In genomic region chr13:41502021-41502420, GRCh38 we compare ENCODE assay signal across 24 cellular contexts. TPM values are rescaled to one million over a fixed set of nuclear protein-coding genes. Genes with fewer than 3 reads are reported as not detected.
DNase-seq lines count a peak whose midpoint lies in the region; ATAC-seq lines count a peak whose summit lies in the region.
"Had no signal": no experiment of that assay in that cellular context is flagged by ENCODE, and none has a peak within 500 bp of the region (broad histone marks: within the 10 kb centered on the region; RNA-seq: fewer than 3 reads in every experiment).

No MANE protein-coding gene starts in this region.

- H3K36me3 ChIP-seq in thymus (ENCODE audit: control insufficient read depth, insufficient read depth), result no peaks in the 10 kb centered on the region
- H3K36me3 ChIP-seq: vagina had no signal

- H3K4me3 ChIP-seq in thymus (ENCODE audit: low read length), result no peak overlapping the region
- H3K4me3 ChIP-seq: smooth muscle cell, vagina had no signal

- H3K9me3 Mint-ChIP-seq in activated naive CD8-positive, alpha-beta T cell (ENCODE audit: low read depth), result peaks cover 5% of the 10 kb centered on the region
- H3K9me3 Mint-ChIP-seq in activated naive CD8-positive, alpha-beta T cell treated with anti-CD3 and anti-CD28 coated beads, Interleukin-2, amount 50 U/mL, for 24 hours, result peaks cover 12% of the 10 kb centered on the region
- peaks cover 19% of the 10 kb centered on the region for H3K9me3 Mint-ChIP-seq in activated CD4-positive, alpha-beta T cell treated with anti-CD3 and anti-CD28 coated beads, Interleukin-2, amount 10 ng/mL, durations not matched to agents 24 days and 14 days

- H3K27me3 Mint-ChIP-seq in activated naive CD8-positive, alpha-beta T cell, result no peaks in the 10 kb centered on the region
- no peaks in the 10 kb centered on the region for H3K27me3 Mint-ChIP-seq in activated naive CD8-positive, alpha-beta T cell treated with anti-CD3 and anti-CD28 coated beads, Interleukin-2, amount 50 U/mL, for 24 hours
- H3K27me3 Mint-ChIP-seq in T-helper 17 cell, result no peaks in the 10 kb centered on the region
- no peaks in the 10 kb centered on the region for H3K27me3 Mint-ChIP-seq in activated CD4-positive, alpha-beta T cell treated with anti-CD3 and anti-CD28 coated beads, Interleukin-2, amount 10 ng/mL, durations not matched to agents 24 days and 14 days

- peaks cover 54% of the 10 kb centered on the region for H3K4me1 Mint-ChIP-seq in activated naive CD8-positive, alpha-beta T cell (ENCODE audit: low read depth)
- H3K4me1 Mint-ChIP-seq in activated naive CD8-positive, alpha-beta T cell treated with anti-CD3 and anti-CD28 coated beads, Interleukin-2, amount 50 U/mL, for 24 hours, result peaks cover 71% of the 10 kb centered on the region
- H3K4me1 Mint-ChIP-seq in T-helper 17 cell, result peaks cover 31% of the 10 kb centered on the region
- H3K4me1 Mint-ChIP-seq in activated CD4-positive, alpha-beta T cell treated with anti-CD3 and anti-CD28 coated beads, Interleukin-2, amount 10 ng/mL, durations not matched to agents 24 days and 14 days, result peaks cover 43% of the 10 kb centered on the region
- H3K4me1 Mint-ChIP-seq: neural crest cell had no signal

- intact Hi-C loops in activated CD4-positive, alpha-beta T cell treated with anti-CD3 and anti-CD28 coated beads, Interleukin-2, amount 10 ng/mL, durations not matched to agents 24 days and 14 days (cut with micrococcal nuclease), result no loop called here

- no peaks in the 10 kb centered on the region for H3K27me3 ChIP-seq in thymus (ENCODE audit: control insufficient read depth, insufficient read depth)
- H3K27me3 ChIP-seq: vagina had no signal

- 46% methylated on average over 5 of the region's 5 CpGs for WGBS in thymus

- H3K27ac ChIP-seq in thymus (ENCODE audit: low read depth), result peak overlapping the region; percentile 90
- H3K27ac ChIP-seq: C4-2B, vagina had no signal

- H3K9me3 ChIP-seq in T-helper 17 cell (ENCODE audit: control insufficient read depth, low read length, poor library complexity, severe bottlenecking) (no peaks in the 10 kb centered on the region), thymus (ENCODE audit: control insufficient read depth) (no peaks in the 10 kb centered on the region)
- H3K9me3 ChIP-seq: vagina had no signal

- no peak for ATAC-seq in activated naive CD8-positive, alpha-beta T cell treated with anti-CD3 and anti-CD28 coated beads, Interleukin-2, amount 50 U/mL, for 24 hours
- ATAC-seq in HG03354 (IDR thresholded peaks at IDR 0.05; ENCODE audit: poor library complexity, severe bottlenecking, unreplicated experiment), result peak; percentile 21
- no peak for ATAC-seq in T-helper 17 cell
- ATAC-seq: SK-N-SH treated with all-trans-retinoic acid at 6 μM for 48 hours had no signal

- no peak overlapping the region for H3K4me3 Mint-ChIP-seq in activated naive CD8-positive, alpha-beta T cell
- H3K4me3 Mint-ChIP-seq in activated naive CD8-positive, alpha-beta T cell treated with anti-CD3 and anti-CD28 coated beads, Interleukin-2, amount 50 U/mL, for 24 hours, result no peak overlapping the region
- H3K4me3 Mint-ChIP-seq in T-helper 17 cell, result no peak overlapping the region
- H3K4me3 Mint-ChIP-seq in activated CD4-positive, alpha-beta T cell treated with anti-CD3 and anti-CD28 coated beads, Interleukin-2, amount 10 ng/mL, durations not matched to agents 24 days and 14 days, result no peak overlapping the region
- H3K4me3 Mint-ChIP-seq: neural crest cell had no signal

- peak overlapping the region; percentile 7 for H3K27ac Mint-ChIP-seq in activated naive CD8-positive, alpha-beta T cell
- no peak overlapping the region for H3K27ac Mint-ChIP-seq in activated naive CD8-positive, alpha-beta T cell treated with anti-CD3 and anti-CD28 coated beads, Interleukin-2, amount 50 U/mL, for 24 hours
- peak overlapping the region; percentile 84 for H3K27ac Mint-ChIP-seq in T-helper 17 cell
- no peak overlapping the region for H3K27ac Mint-ChIP-seq in activated CD4-positive, alpha-beta T cell treated with anti-CD3 and anti-CD28 coated beads, Interleukin-2, amount 10 ng/mL, durations not matched to agents 24 days and 14 days

- peaks cover 7% of the 10 kb centered on the region for H3K36me3 Mint-ChIP-seq in activated naive CD8-positive, alpha-beta T cell
- H3K36me3 Mint-ChIP-seq in activated naive CD8-positive, alpha-beta T cell treated with anti-CD3 and anti-CD28 coated beads, Interleukin-2, amount 50 U/mL, for 24 hours (ENCODE audit: low read depth), result peaks cover 10% of the 10 kb centered on the region
- H3K36me3 Mint-ChIP-seq in T-helper 17 cell (ENCODE audit: low read depth), result no peaks in the 10 kb centered on the region
- peaks cover 4% of the 10 kb centered on the region for H3K36me3 Mint-ChIP-seq in activated CD4-positive, alpha-beta T cell treated with anti-CD3 and anti-CD28 coated beads, Interleukin-2, amount 10 ng/mL, durations not matched to agents 24 days and 14 days (ENCODE audit: low read depth)

- DNase-seq in activated naive CD8-positive, alpha-beta T cell treated with anti-CD3 and anti-CD28 coated beads, Interleukin-2, amount 50 U/mL, for 24 hours, result no peak
- DNase-seq in T-helper 17 cell (no peak), DMS79 (lab: John Stamatoyannopoulos, UW) (no peak), NCI-H2227 (lab: John Stamatoyannopoulos, UW; ENCODE audit: unreplicated experiment) (no peak)
- no peak for DNase-seq in activated CD4-positive, alpha-beta T cell treated with anti-CD3 and anti-CD28 coated beads, Interleukin-2, amount 10 ng/mL, durations not matched to agents 24 days and 14 days
- DNase-seq: ACHN; activated CD4-positive, alpha-beta T cell treated with anti-CD3 and anti-CD28 coated beads for 1 hour; activated effector memory CD4-positive, alpha-beta T cell treated with Interleukin-2 at 50 U/mL for 16 hours; anterior cingulate cortex; effector CD8-positive, alpha-beta T cell; glutamatergic neuron; GOT3; midbrain; NCI-H2227 treated with DMSO at 0.1 percent for 48 hours; NK-92 treated with Interleukin-12 subunit alpha and Interleukin-12 subunit beta, amount 100 ng/mL, for 24 hours; substantia nigra had no signal

- H3K4me1 ChIP-seq in thymus (ENCODE audit: control insufficient read depth, insufficient read depth, low read length), result peaks cover 49% of the 10 kb centered on the region

RNA-seq across cellular contexts. Expression of gene RGCC, which starts 44.7 kb away (rescaled TPM):
- total RNA-seq in T-helper 17 cell, result 100 to 1,000 TPM; 283 to 548 TPM
- 50.1 TPM for polyA plus RNA-seq in thymus
- total RNA-seq in activated CD4-positive, alpha-beta T cell treated with anti-CD3 and anti-CD28 coated beads, Interleukin-2, amount 10 ng/mL, durations not matched to agents 24 days and 14 days, result 113 and 117 TPM in 2 replicates

Comparison
In these comparisons a context has a peak if more than half of its experiments do, and no peak if none do; other contexts are left out.
1. H3K27ac Mint-ChIP-seq: peak in activated naive CD8-positive, alpha-beta T cell (single experiment) and T-helper 17 cell (single experiment); none in activated naive CD8-positive, alpha-beta T cell treated with anti-CD3 and anti-CD28 coated beads, Interleukin-2, amount 50 U/mL, for 24 hours (single experiment) and activated CD4-positive, alpha-beta T cell treated with anti-CD3 and anti-CD28 coated beads, Interleukin-2, amount 10 ng/mL, durations not matched to agents 24 days and 14 days (single experiment).